Comparison of ENCODE assay signal across 21 cellular contexts in genomic region chr1:86828024-86828423, GRCh38.
"Had no signal": no experiment of that assay in that cellular context is flagged by ENCODE, and none has a peak within 500 bp of the region (broad histone marks: within the 10 kb centered on the region; RNA-seq: fewer than 3 reads in every experiment).

No MANE protein-coding gene starts in this region.

- H3K27ac Mint-ChIP-seq: activated CD8-positive, alpha-beta T cell treated with anti-CD3 and anti-CD28 coated beads for 36 hours; activated naive CD4-positive, alpha-beta T cell treated with anti-CD3 and anti-CD28 coated beads, Interleukin-2, amount 50 U/mL, for 24 hours; T-helper 1 cell treated with Interleukin-12 subunit alpha and Interleukin-12 subunit beta and Interleukin-4 antibody, amounts not matched to agents 30 μg/mL and 1 μg/mL, for 36 hours had no signal

- H3K4me3 ChIP-seq: breast epithelium, PC-9 had no signal

- H3K36me3 Mint-ChIP-seq: activated naive CD4-positive, alpha-beta T cell treated with anti-CD3 and anti-CD28 coated beads, Interleukin-2, amount 50 U/mL, for 24 hours had no signal

- H3K36me3 ChIP-seq: breast epithelium had no signal

- H2AFZ ChIP-seq: PC-9 had no signal

- H3K27me3 ChIP-seq: breast epithelium had no signal

- H3K27ac ChIP-seq: breast epithelium, PC-9 had no signal

- H3K4me3 Mint-ChIP-seq: activated CD8-positive, alpha-beta T cell treated with anti-CD3 and anti-CD28 coated beads for 36 hours; activated naive CD4-positive, alpha-beta T cell treated with anti-CD3 and anti-CD28 coated beads, Interleukin-2, amount 50 U/mL, for 24 hours; T-helper 1 cell treated with Interleukin-12 subunit alpha and Interleukin-12 subunit beta and Interleukin-4 antibody, amounts not matched to agents 30 μg/mL and 1 μg/mL, for 36 hours had no signal

- DNase-seq: activated CD4-positive, alpha-beta T cell treated with anti-CD3 and anti-CD28 coated beads for 4 hours; activated CD8-positive, alpha-beta memory T cell treated with anti-CD3 and anti-CD28 coated beads, Interleukin-2, amount 50 U/mL, for 48 hours; activated CD8-positive, alpha-beta T cell treated with anti-CD3 and anti-CD28 coated beads for 36 hours; activated effector memory CD4-positive, alpha-beta T cell treated with Interleukin-2 at 50 U/mL for 16 hours; activated naive CD4-positive, alpha-beta T cell; activated T-cell treated with anti-CD3 and anti-CD28 coated beads, Interleukin-2, amount 50 U/mL, for 1 hour; aorta; central memory CD4-positive, alpha-beta T cell; NCI-H1092; NCI-H1417; NCI-H1694; NCI-H2029; NCI-H345; NCI-H510A; NCI-H526 treated with DMSO at 0.1 percent for 48 hours; PC-9; SHP77 treated with DMSO at 0.1 percent for 48 hours had no signal

- ATAC-seq: activated CD4-positive, CD25-positive, alpha-beta regulatory T cell treated with anti-CD3 and anti-CD28 coated beads, Interleukin-2, amount 50 U/mL, for 24 hours; activated CD8-positive, alpha-beta T cell treated with anti-CD3 and anti-CD28 coated beads for 36 hours had no signal

- H3K4me1 Mint-ChIP-seq: activated naive CD4-positive, alpha-beta T cell treated with anti-CD3 and anti-CD28 coated beads, Interleukin-2, amount 50 U/mL, for 24 hours had no signal

- H3K9me3 ChIP-seq: breast epithelium had no signal

- H3K27me3 Mint-ChIP-seq: activated CD8-positive, alpha-beta T cell treated with anti-CD3 and anti-CD28 coated beads for 36 hours; activated naive CD4-positive, alpha-beta T cell treated with anti-CD3 and anti-CD28 coated beads, Interleukin-2, amount 50 U/mL, for 24 hours had no signal

- H3K9me3 Mint-ChIP-seq: activated CD8-positive, alpha-beta T cell treated with anti-CD3 and anti-CD28 coated beads for 36 hours; activated naive CD4-positive, alpha-beta T cell treated with anti-CD3 and anti-CD28 coated beads, Interleukin-2, amount 50 U/mL, for 24 hours; T-helper 1 cell treated with Interleukin-12 subunit alpha and Interleukin-12 subunit beta and Interleukin-4 antibody, amounts not matched to agents 30 μg/mL and 1 μg/mL, for 36 hours had no signal

- H3K4me1 ChIP-seq: breast epithelium had no signal

- H3K4me2 ChIP-seq: PC-9 had no signal
